ENCODE assay signal across 18 cellular contexts in genomic region chr1:211909385-211909784, GRCh38.
DNase-seq lines count a peak whose midpoint lies in the region; ATAC-seq, FAIRE-seq and TF ChIP-seq lines count a peak whose summit lies in the region.
"Had no signal": no experiment of that assay in that cellular context is flagged by ENCODE, and none has a peak within 500 bp of the region (broad histone marks: within the 10 kb centered on the region; RNA-seq: fewer than 3 reads in every experiment).

No MANE protein-coding gene starts in this region.

- DNase-seq in CD14-positive monocyte (ENCODE audit: low spot score) (no peak), HepG2 (ENCODE audit: low spot score) (peak; percentile 49), foreskin keratinocyte (no peak), NCI-H446 (lab: John Stamatoyannopoulos, UW) (no peak)
- DNase-seq: 8988T; BE2C; C1 segment of cervical spinal cord; CD4-positive, alpha-beta T cell; DMS153; DMS79; GDM1; GM23248 had no signal

- 2% methylated on average over 8 of the region's 8 CpGs for WGBS in HepG2 (ENCODE audit: low lambda C conversion rate)

- TF ChIP-seq POLR2A in HepG2 (IDR thresholded peaks at IDR 0.05; ENCODE audit: insufficient read depth in 1 of 2, low read depth in 2 of 2, low read length in 2 of 2), result no peak

- no peaks in the 10 kb centered on the region for H3K27me3 ChIP-seq in HepG2 (ENCODE audit: control insufficient read depth in 1 of 2, insufficient read depth in 2 of 2, low read length in 2 of 2)
- H3K27me3 ChIP-seq in subcutaneous abdominal adipose tissue (ENCODE audit: control insufficient read depth in 5 of 5, insufficient read depth in 4 of 5, low read length in 5 of 5), result no peaks in the 10 kb centered on the region
- H3K27me3 ChIP-seq in foreskin keratinocyte, result peaks cover 8% of the 10 kb centered on the region
- H3K27me3 ChIP-seq: BE2C had no signal

- peak overlapping the region in 5 of 7 donors; percentile 54 to 87 (median 79) for H3K27ac Mint-ChIP-seq in CD14-positive monocyte
- peak overlapping the region; percentile 73 for H3K27ac Mint-ChIP-seq in dendritic cell treated with granulocyte-macrophage colony-stimulating factor and Interleukin-4, amounts not matched to agents 40 ng/mL and 50 ng/mL, for 4 days
- H3K27ac Mint-ChIP-seq: CD4-positive, alpha-beta T cell had no signal

- no TSS peak for BruUV-seq in HepG2 (replicated peaks; lab: Mats Ljungman, UMichigan)

- peaks cover 0 to 4% (median 1%) of the 10 kb centered on the region in 3 donors for H3K27me3 Mint-ChIP-seq in CD14-positive monocyte (ENCODE audit: low read depth in 3 of 3)
- no peaks in the 10 kb centered on the region for H3K27me3 Mint-ChIP-seq in dendritic cell treated with granulocyte-macrophage colony-stimulating factor and Interleukin-4, amounts not matched to agents 40 ng/mL and 50 ng/mL, for 4 days

- H3K36me3 Mint-ChIP-seq in CD14-positive monocyte, result no peaks in the 10 kb centered on the region
- H3K36me3 Mint-ChIP-seq in dendritic cell treated with granulocyte-macrophage colony-stimulating factor and Interleukin-4, amounts not matched to agents 40 ng/mL and 50 ng/mL, for 4 days (ENCODE audit: low read depth), result no peaks in the 10 kb centered on the region

- TF ChIP-seq RAD21 in HepG2 (CRISPR knock-in tag; IDR thresholded peaks at IDR 0.05), result no peak

- no peak overlapping the region for H2AFZ ChIP-seq in HepG2 (ENCODE audit: low read length)
- H2AFZ ChIP-seq: GM23248 had no signal

- TF ChIP-seq CTCF in CD14-positive monocyte (IDR thresholded peaks at IDR 0.05), result no peak
- no peak for TF ChIP-seq CTCF in HepG2 (CRISPR knock-in tag; IDR thresholded peaks at IDR 0.05)
- TF ChIP-seq CTCF in foreskin keratinocyte (conservative IDR thresholded peaks at IDR 0.05), result no peak

- POLR2A ChIA-PET in HepG2 (lab: Yijun Ruan, JAX), result interaction anchor here (0.8 to 2.0 kb wide), 6 partner anchors 11 to 80 kb away, joined by 3 to 13 read pairs (median 6); no protein-coding TSS in a partner anchor

- H3K27ac ChIP-seq in HepG2 (ENCODE audit: extremely low read length, insufficient read depth, low read length), result peak overlapping the region; percentile 20
- H3K27ac ChIP-seq in subcutaneous abdominal adipose tissue (ENCODE audit: low read depth, low read length), result peak overlapping the region; percentile 47
- no peak overlapping the region for H3K27ac ChIP-seq in foreskin keratinocyte
- H3K27ac ChIP-seq: GM23248 had no signal

- H3K4me1 ChIP-seq in HepG2 (ENCODE audit: insufficient read depth, low read length), result peaks cover 41% of the 10 kb centered on the region
- peaks cover 0 to 29% (median 21%) of the 10 kb centered on the region in 5 donors for H3K4me1 ChIP-seq in subcutaneous abdominal adipose tissue (ENCODE audit: control insufficient read depth in 5 of 5, insufficient read depth in 5 of 5, low read length in 5 of 5)
- no peaks in the 10 kb centered on the region for H3K4me1 ChIP-seq in foreskin keratinocyte
- H3K4me1 ChIP-seq: BE2C, HAP-1 had no signal

- FAIRE-seq in HepG2 (lab: Jason Lieb, UNC), result peak; percentile 74
- FAIRE-seq: GM12892, GM18507 had no signal

- in situ Hi-C loops in HepG2 (cut with HindIII; ENCODE audit: extremely low pct_ligation_motif_present, low pct_unique_long_range_greater_than_20kb), result no loop called here

- intact Hi-C loops in CD14-positive monocyte (cut with micrococcal nuclease), result no loop called here
- intact Hi-C loops in dendritic cell treated with granulocyte-macrophage colony-stimulating factor and Interleukin-4, amounts not matched to agents 40 ng/mL and 50 ng/mL, for 4 days (cut with micrococcal nuclease), result no loop called here
- intact Hi-C loops in HepG2 (cut with micrococcal nuclease; ENCODE audit: unreplicated experiment), result no loop called here

- ATAC-seq in HepG2, result peak; percentile 70
- no peak for ATAC-seq in HG02642 (IDR thresholded peaks at IDR 0.05; ENCODE audit: poor library complexity, unreplicated experiment)
- ATAC-seq in foreskin keratinocyte, result no peak

- peak overlapping the region; percentile 70 for H3K4me2 ChIP-seq in HepG2 (ENCODE audit: low read depth, low read length)

- TF ChIP-seq EP300 in HepG2 (IDR thresholded peaks at IDR 0.05; ENCODE audit: low read depth in 2 of 2, low read length in 2 of 2) (peak in 1 of 2 experiments; percentile 70; a peak in 1 of 4 replicates), HepG2 (CRISPR knock-in tag; IDR thresholded peaks at IDR 0.05; ENCODE audit: borderline replicate concordance) (no peak)

- H3K9me3 ChIP-seq in HepG2 (ENCODE audit: low read length) (no peaks in the 10 kb centered on the region), subcutaneous abdominal adipose tissue (ENCODE audit: control insufficient read depth in 5 of 5, low read length in 5 of 5) (no peaks in the 10 kb centered on the region)
- H3K9me3 ChIP-seq: BE2C, HAP-1 had no signal

- H3K9me3 Mint-ChIP-seq in CD14-positive monocyte, result peaks cover 0 to 4% (median 0%) of the 10 kb centered on the region in 7 donors
- H3K9me3 Mint-ChIP-seq in dendritic cell treated with granulocyte-macrophage colony-stimulating factor and Interleukin-4, amounts not matched to agents 40 ng/mL and 50 ng/mL, for 4 days, result no peaks in the 10 kb centered on the region
- H3K9me3 Mint-ChIP-seq: CD4-positive, alpha-beta T cell had no signal

- H3K9ac ChIP-seq in HepG2 (ENCODE audit: insufficient read depth, low read depth, low read length), result no peak overlapping the region
- H3K9ac ChIP-seq in subcutaneous abdominal adipose tissue (ENCODE audit: low read length in 5 of 5), result peak overlapping the region in 1 of 5 donors; percentile 7
- H3K9ac ChIP-seq: GM23248 had no signal

- H4K20me1 ChIP-seq in HepG2 (ENCODE audit: insufficient read depth, low read length), result no peaks in the 10 kb centered on the region

- CTCF ChIA-PET in HepG2 (lab: Yijun Ruan, JAX; ENCODE audit: low intra/inter-chr PET ratio, low total read pairs), result no interaction called here

- H3K36me3 ChIP-seq in HepG2 (replicated peaks in 1 of 2; ENCODE audit: control insufficient read depth in 1 of 2, insufficient read depth in 2 of 2, low read length in 2 of 2) (no peaks in the 10 kb centered on the region), subcutaneous abdominal adipose tissue (ENCODE audit: control insufficient read depth in 5 of 5, insufficient read depth in 5 of 5, low read length in 5 of 5) (no peaks in the 10 kb centered on the region)
- H3K36me3 ChIP-seq: BE2C, HAP-1 had no signal

- H3K4me3 ChIP-seq in HepG2 (replicated peaks in 1 of 3; ENCODE audit: insufficient read depth in 1 of 3, low read depth in 2 of 3, low read length in 3 of 3) (peak overlapping the region in 1 of 3 experiments; percentile 18; a peak in 2 of 6 replicates), subcutaneous abdominal adipose tissue (ENCODE audit: low read depth in 1 of 5, low read length in 5 of 5) (peak overlapping the region in 1 of 5 donors; percentile 36)
- H3K4me3 ChIP-seq: GM23248, HAP-1 had no signal

- peaks cover 39% of the 10 kb centered on the region for H3K4me1 Mint-ChIP-seq in CD14-positive monocyte
- peaks cover 64% of the 10 kb centered on the region for H3K4me1 Mint-ChIP-seq in dendritic cell treated with granulocyte-macrophage colony-stimulating factor and Interleukin-4, amounts not matched to agents 40 ng/mL and 50 ng/mL, for 4 days (ENCODE audit: low read depth)

- H3K4me3 Mint-ChIP-seq in CD14-positive monocyte, result no peak overlapping the region
- H3K4me3 Mint-ChIP-seq in dendritic cell treated with granulocyte-macrophage colony-stimulating factor and Interleukin-4, amounts not matched to agents 40 ng/mL and 50 ng/mL, for 4 days, result no peak overlapping the region
- H3K4me3 Mint-ChIP-seq: CD4-positive, alpha-beta T cell had no signal

- H3K79me2 ChIP-seq in HepG2 (ENCODE audit: insufficient read depth, low read length), result no peaks in the 10 kb centered on the region

TF ChIP-seq in HepG2, 621 proteins besides CTCF, POLR2A, EP300 and RAD21 (continues in another document):
- TF ChIP-seq DBP (CRISPR knock-in tag; IDR thresholded peaks at IDR 0.05; ENCODE audit: not compliant biosample characterization) (no peak), RARA (CRISPR knock-in tag; IDR thresholded peaks at IDR 0.05) (peak; percentile 56), HDAC2 (CRISPR knock-in tag; IDR thresholded peaks at IDR 0.05) (0 out of 2 replicates have a peak, but pooled peaks have one; percentile 29), MLX (CRISPR knock-in tag; IDR thresholded peaks at IDR 0.05) (no peak), ZNF326 (CRISPR knock-in tag; IDR thresholded peaks at IDR 0.05; ENCODE audit: borderline replicate concordance) (no peak), ZBTB7A (CRISPR knock-in tag; IDR thresholded peaks at IDR 0.05) (peak; percentile 24; the same call in 1 of the 2 replicates), ARID3A (IDR thresholded peaks at IDR 0.05; ENCODE audit: low read depth, low read length) (peak; percentile 73), HDAC1 (CRISPR knock-in tag; IDR thresholded peaks at IDR 0.05) (0 out of 2 replicates have a peak, but pooled peaks have one; percentile 12), XRCC5 (optimal IDR thresholded peaks at IDR 0.05; ENCODE audit: low read length) (no peak), TEAD3 (CRISPR knock-in tag; optimal IDR thresholded peaks at IDR 0.05; ENCODE audit: borderline replicate concordance) (peak; percentile 79)
